Comparison of ENCODE assay signal across 21 cellular contexts in the genomic region with DNA sequence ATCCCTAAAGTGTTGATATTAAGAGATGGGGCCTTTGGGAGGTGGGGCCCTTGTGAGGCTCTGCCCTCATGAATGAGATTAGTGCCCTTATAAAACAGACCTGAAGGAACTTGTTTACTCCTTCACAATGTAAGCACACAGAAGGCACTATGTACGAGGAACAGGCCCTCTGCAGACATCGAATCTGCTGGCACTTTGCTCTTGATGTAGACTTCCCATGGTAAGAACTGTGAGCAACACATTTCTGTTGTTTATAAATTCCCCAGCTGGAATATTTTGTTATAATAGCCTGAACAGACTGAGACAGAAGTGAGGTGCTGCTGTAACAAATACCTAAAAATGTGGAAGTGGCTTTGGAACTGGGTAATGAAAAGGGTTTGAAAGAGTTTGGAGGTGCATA.
DNase-seq lines count a peak whose midpoint lies in the region; ATAC-seq, FAIRE-seq and TF ChIP-seq lines count a peak whose summit lies in the region.
"Had no signal": no experiment of that assay in that cellular context is flagged by ENCODE, and none has a peak within 500 bp of the region (broad histone marks: within the 10 kb centered on the region; RNA-seq: fewer than 3 reads in every experiment).

No MANE protein-coding gene starts in this region.

- H3K4me1 ChIP-seq in breast epithelium (no peaks in the 10 kb centered on the region), keratinocyte (ENCODE audit: control insufficient read depth, extremely low read depth, insufficient read depth, low read length) (peaks cover 17% of the 10 kb centered on the region)
- H3K4me1 ChIP-seq: BE2C had no signal

- POLR2A ChIA-PET in MCF 10A (lab: Yijun Ruan, JAX), result interaction anchor here (1.4 to 3.9 kb wide), 6 partner anchors 8 to 193 kb away, joined by 3 to 28 read pairs (median 6); partner anchors contain the start of gene TGFB2

- H3K9me3 ChIP-seq in breast epithelium (no peaks in the 10 kb centered on the region), keratinocyte (ENCODE audit: control insufficient read depth, low read depth, low read length) (no peaks in the 10 kb centered on the region)
- H3K9me3 ChIP-seq: BE2C, MG63, SJSA1 had no signal

- H4K20me1 ChIP-seq in keratinocyte (ENCODE audit: control insufficient read depth, extremely low read depth, insufficient read depth, low read length), result no peaks in the 10 kb centered on the region

- CTCF ChIA-PET in MCF 10A (lab: Yijun Ruan, JAX), result interaction anchor here (0.7 to 2.2 kb wide), 4 partner anchors 14 to 734 kb away, joined by 3 to 11 read pairs (median 3); no protein-coding TSS in a partner anchor

- no peak overlapping the region for H3K4me3 Mint-ChIP-seq in MCF 10A (ENCODE audit: unreplicated experiment)
- H3K4me3 Mint-ChIP-seq: CD4-positive, CD25-positive, alpha-beta regulatory T cell; GM23338 had no signal

- H3K79me2 ChIP-seq in keratinocyte (ENCODE audit: control insufficient read depth, insufficient read depth, low read length), result no peaks in the 10 kb centered on the region

- TF ChIP-seq POLR2A in breast epithelium (IDR thresholded peaks at IDR 0.05), result no peak

- H3K27me3 Mint-ChIP-seq in MCF 10A (ENCODE audit: insufficient read depth, unreplicated experiment), result no peaks in the 10 kb centered on the region

- dilution Hi-C loops in keratinocyte (cut with MboI; ENCODE audit: extremely low pct_ligation_motif_present, low sequenced_read_pairs), result no loop called here

- H3K36me3 ChIP-seq in breast epithelium, result no peaks in the 10 kb centered on the region
- no peaks in the 10 kb centered on the region for H3K36me3 ChIP-seq in keratinocyte (ENCODE audit: control insufficient read depth in 2 of 2, extremely low read depth in 1 of 2, insufficient read depth in 2 of 2, low read length in 2 of 2)
- H3K36me3 ChIP-seq: BE2C, MG63, SJSA1 had no signal

- no peak overlapping the region for H3K4me2 ChIP-seq in keratinocyte (ENCODE audit: control insufficient read depth, extremely low read depth, insufficient read depth, low read depth, low read length)
- H3K4me2 ChIP-seq: GM23338 had no signal

- no peaks in the 10 kb centered on the region for H3K27me3 ChIP-seq in breast epithelium
- no peaks in the 10 kb centered on the region for H3K27me3 ChIP-seq in keratinocyte (ENCODE audit: control insufficient read depth, extremely low read depth, insufficient read depth, low read length)
- H3K27me3 ChIP-seq: BE2C, MG63, SJSA1 had no signal

- no peak overlapping the region for H3K9ac ChIP-seq in keratinocyte (ENCODE audit: control insufficient read depth, extremely low read depth, insufficient read depth, low read length)

- no peak overlapping the region for H3K27ac ChIP-seq in breast epithelium
- no peak overlapping the region for H3K27ac ChIP-seq in keratinocyte (ENCODE audit: control insufficient read depth, insufficient read depth, low read length)
- H3K27ac ChIP-seq: 22Rv1, SJSA1 had no signal

- peak; percentile 71 for FAIRE-seq in keratinocyte (lab: Jason Lieb, UNC)
- FAIRE-seq: G401.6 had no signal

- H3K9me3 Mint-ChIP-seq in MCF 10A (ENCODE audit: unreplicated experiment), result peaks cover 4% of the 10 kb centered on the region
- H3K9me3 Mint-ChIP-seq: GM23338 had no signal

- no TSS peak for BruUV-seq in MCF 10A (replicated peaks; lab: Mats Ljungman, UMichigan)

- peaks cover 36% of the 10 kb centered on the region for H3K4me1 Mint-ChIP-seq in MCF 10A (ENCODE audit: insufficient read depth, unreplicated experiment)
- H3K4me1 Mint-ChIP-seq: CD4-positive, CD25-positive, alpha-beta regulatory T cell had no signal

- H2AFZ ChIP-seq in keratinocyte (ENCODE audit: control insufficient read depth, low read length), result no peak overlapping the region
- H2AFZ ChIP-seq: GM23338 had no signal

- no peak for TF ChIP-seq CTCF in MCF 10A (IDR thresholded peaks at IDR 0.05; ENCODE audit: unreplicated experiment)
- no peak for TF ChIP-seq CTCF in breast epithelium (IDR thresholded peaks at IDR 0.05)
- TF ChIP-seq CTCF in keratinocyte (optimal IDR thresholded peaks at IDR 0.05 in 1 of 3, IDR thresholded peaks at IDR 0.05 in 1 of 3, conservative IDR thresholded peaks at IDR 0.05 in 1 of 3; ENCODE audit: extremely low read depth in 1 of 3, insufficient read depth in 2 of 3, low read length in 3 of 3), result no peak

- H3K4me3 ChIP-seq in breast epithelium, result no peak overlapping the region
- H3K4me3 ChIP-seq in keratinocyte (ENCODE audit: control insufficient read depth in 2 of 3, extremely low read depth in 1 of 3, insufficient read depth in 2 of 3, low read depth in 1 of 3, low read length in 3 of 3), result no peak overlapping the region
- H3K4me3 ChIP-seq: GM23338, MG63, SJSA1 had no signal

- H3K36me3 Mint-ChIP-seq in MCF 10A (ENCODE audit: insufficient read depth, unreplicated experiment), result no peaks in the 10 kb centered on the region
- H3K36me3 Mint-ChIP-seq: CD4-positive, CD25-positive, alpha-beta regulatory T cell had no signal

- DNase-seq in MCF 10A (ENCODE audit: unreplicated experiment) (no peak), breast epithelium (ENCODE audit: low spot score in 2 of 2) (no peak), amniotic epithelial cell (ENCODE audit: low read depth) (peak; percentile 57), keratinocyte (ENCODE audit: low read depth, low spot score) (no peak), HUDEP-2 (lab: John Stamatoyannopoulos, UW; ENCODE audit: unreplicated experiment in 76 of 76) (no peak)
- DNase-seq in stimulated activated naive CD4-positive, alpha-beta T cell treated with Interleukin-2 at 50 U/mL for 16 hours (lab: John Stamatoyannopoulos, UW), result no peak
- DNase-seq: BE2C; CD4-positive, CD25-positive, alpha-beta regulatory T cell; COR-L47; MG63; NCI-H1048; NCI-H1436; NCI-H1930; NCI-H345; NCI-H524 treated with DMSO at 0.1 percent for 48 hours had no signal

- ATAC-seq in GM19467 (IDR thresholded peaks at IDR 0.05; ENCODE audit: unreplicated experiment) (no peak), GM21529 (IDR thresholded peaks at IDR 0.05; ENCODE audit: unreplicated experiment) (no peak)
- ATAC-seq: GM23338 had no signal

- intact Hi-C loops in MCF 10A (cut with micrococcal nuclease) (loop anchor here (5.0 kb wide), 2 partner anchors 76 to 169 kb away; no protein-coding TSS in a partner anchor), breast epithelium (cut with DNase I; ENCODE audit: low total_unique reads) (no loop called here)

- peak overlapping the region; percentile 98 for H3K27ac Mint-ChIP-seq in MCF 10A (ENCODE audit: low read depth, unreplicated experiment)
- H3K27ac Mint-ChIP-seq: CD4-positive, CD25-positive, alpha-beta regulatory T cell; GM23338 had no signal

- no peaks in the 10 kb centered on the region for H3K9me1 ChIP-seq in keratinocyte (ENCODE audit: control insufficient read depth, extremely low read depth, insufficient read depth, low read length)
